Comparison of ENCODE assay signal across 22 cellular contexts in the genomic region with DNA sequence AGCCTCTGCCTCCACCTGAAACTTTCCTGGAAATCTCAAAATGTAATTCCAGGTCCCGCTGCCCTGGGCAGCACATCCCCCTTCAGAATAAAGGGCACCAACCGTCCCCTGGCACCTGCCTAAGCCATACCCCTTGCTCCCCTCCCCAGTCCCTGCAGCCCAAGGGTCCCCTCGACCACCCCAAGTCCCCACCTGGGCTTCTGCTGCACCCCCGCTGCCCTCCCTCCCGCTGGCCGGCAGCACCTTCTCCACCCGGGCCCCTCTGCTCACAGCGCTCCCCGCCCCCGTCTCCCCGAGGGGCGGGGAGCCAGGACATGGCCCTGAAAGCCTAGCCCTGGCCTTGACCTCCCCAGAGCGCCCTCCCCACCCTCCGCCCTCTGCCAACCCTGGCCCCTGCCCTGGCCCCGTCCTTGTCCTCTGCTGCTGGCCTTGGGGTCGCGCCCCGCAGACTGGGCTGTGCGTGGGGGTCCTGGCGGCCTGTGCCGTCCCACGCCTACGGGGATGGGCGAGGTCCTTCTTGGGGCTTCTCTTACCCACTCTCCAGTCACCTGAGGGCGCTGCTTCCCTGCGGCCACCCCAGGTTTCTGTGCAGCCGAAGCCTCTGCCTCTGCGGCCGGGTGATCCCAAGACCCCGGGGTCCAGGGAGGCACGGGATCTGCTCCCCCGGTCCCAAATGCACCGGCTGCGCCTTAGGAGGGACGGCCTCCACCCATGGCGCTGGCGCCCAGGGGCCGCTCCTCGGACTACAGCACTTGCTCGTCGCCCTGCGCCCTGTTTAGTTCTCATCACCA. TPM values are rescaled to one million over a fixed set of nuclear protein-coding genes. Genes with fewer than 3 reads are reported as not detected.
DNase-seq lines count a peak whose midpoint lies in the region; ATAC-seq, FAIRE-seq and TF ChIP-seq lines count a peak whose summit lies in the region.
"Had no signal": no experiment of that assay in that cellular context is flagged by ENCODE, and none has a peak within 500 bp of the region (broad histone marks: within the 10 kb centered on the region; RNA-seq: fewer than 3 reads in every experiment).

No MANE protein-coding gene starts in this region.

- H3K4me3 Mint-ChIP-seq in activated T-cell treated with anti-CD3 and anti-CD28 coated beads, Interleukin-2, amount 50 U/mL, for 4 hours, result no peak overlapping the region
- H3K4me3 Mint-ChIP-seq in stimulated activated naive B cell treated with anti-CD40 and anti-IgM and Interleukin-4, amounts not matched to agents 10 μg/mL and 1 μg/mL and 100 μg/mL, for 72 hours, result peak overlapping the region; percentile 6 to 43
- H3K4me3 Mint-ChIP-seq: activated CD4-positive, alpha-beta T cell treated with anti-CD3 and anti-CD28 coated beads, Interleukin-2, amount 10 ng/mL, durations not matched to agents 7 days and 5 days; T-helper 17 cell had no signal

- H3K4me1 ChIP-seq in RWPE2 (ENCODE audit: insufficient read depth, poor library complexity, severe bottlenecking), result no peaks in the 10 kb centered on the region

- no peak for TF ChIP-seq CTCF in RWPE2 (IDR thresholded peaks at IDR 0.05; ENCODE audit: poor library complexity, severe bottlenecking)

- H3K36me3 Mint-ChIP-seq in activated T-cell treated with anti-CD3 and anti-CD28 coated beads, Interleukin-2, amount 50 U/mL, for 4 hours (ENCODE audit: insufficient read depth), result peaks cover 16% of the 10 kb centered on the region
- H3K36me3 Mint-ChIP-seq in stimulated activated naive B cell treated with anti-CD40 and anti-IgM and Interleukin-4, amounts not matched to agents 10 μg/mL and 1 μg/mL and 100 μg/mL, for 72 hours, result peaks cover 20 to 28% of the 10 kb centered on the region in 2 donors

- no peaks in the 10 kb centered on the region for H3K9me3 ChIP-seq in RWPE2 (ENCODE audit: severe bottlenecking)
- H3K9me3 ChIP-seq: neutrophil had no signal

- H3K36me3 ChIP-seq in RWPE2 (ENCODE audit: low read depth), result peaks cover 16% of the 10 kb centered on the region

- peak; percentile 17 to 19 for DNase-seq in activated T-cell treated with anti-CD3 and anti-CD28 coated beads, Interleukin-2, amount 50 U/mL, for 48 hours
- no peak for DNase-seq in activated T-cell treated with anti-CD3 and anti-CD28 coated beads, Interleukin-2, amount 50 U/mL, for 4 hours
- DNase-seq in RWPE2 (ENCODE audit: low spot score) (peak; percentile 51), frontal cortex (ENCODE audit: low spot score in 2 of 2) (peak; percentile 15 to 29), NCI-H1930 (lab: John Stamatoyannopoulos, UW) (no peak), NCI-H2227 treated with DMSO at 0.1 percent for 48 hours (lab: John Stamatoyannopoulos, UW) (no peak)
- DNase-seq in stimulated activated naive B cell treated with anti-CD40 and anti-IgM and Interleukin-4, amounts not matched to agents 10 μg/mL and 1 μg/mL and 100 μg/mL, for 72 hours, result no peak
- DNase-seq: activated CD4-positive, alpha-beta T cell treated with anti-CD3 and anti-CD28 coated beads, Interleukin-2, amount 10 ng/mL, durations not matched to agents 7 days and 5 days; COR-L47; erythroblast; Kasumi-1; mammary epithelial cell; NCI-H1694; NCI-H526 treated with DMSO at 0.1 percent for 48 hours; substantia nigra; T-helper 17 cell had no signal

- no peak for ATAC-seq in activated T-cell treated with anti-CD3 and anti-CD28 coated beads, Interleukin-2, amount 50 U/mL, for 4 hours
- ATAC-seq in RWPE2 (ENCODE audit: low read depth) (no peak), GM21390 (IDR thresholded peaks at IDR 0.05; ENCODE audit: unreplicated experiment) (no peak)
- no peak for ATAC-seq in stimulated activated naive B cell treated with anti-CD40 and anti-IgM and Interleukin-4, amounts not matched to agents 10 μg/mL and 1 μg/mL and 100 μg/mL, for 72 hours (replicated peaks)
- ATAC-seq: Panc1, T-helper 17 cell had no signal

- no peak overlapping the region for H3K27ac ChIP-seq in RWPE2 (ENCODE audit: poor library complexity, severe bottlenecking)
- H3K27ac ChIP-seq: hepatocyte, HL-60, neutrophil, skin epidermis had no signal

- peaks cover 14% of the 10 kb centered on the region for H3K4me1 Mint-ChIP-seq in activated T-cell treated with anti-CD3 and anti-CD28 coated beads, Interleukin-2, amount 50 U/mL, for 4 hours (ENCODE audit: low read depth)
- H3K4me1 Mint-ChIP-seq in stimulated activated naive B cell treated with anti-CD40 and anti-IgM and Interleukin-4, amounts not matched to agents 10 μg/mL and 1 μg/mL and 100 μg/mL, for 72 hours, result peaks cover 15 to 23% of the 10 kb centered on the region in 2 donors

- FAIRE-seq in frontal cortex (lab: Jason Lieb, UNC), result no peak

- peaks cover 2% of the 10 kb centered on the region for H3K27me3 Mint-ChIP-seq in activated T-cell treated with anti-CD3 and anti-CD28 coated beads, Interleukin-2, amount 50 U/mL, for 4 hours (ENCODE audit: low read depth)
- H3K27me3 Mint-ChIP-seq in stimulated activated naive B cell treated with anti-CD40 and anti-IgM and Interleukin-4, amounts not matched to agents 10 μg/mL and 1 μg/mL and 100 μg/mL, for 72 hours, result no peaks in the 10 kb centered on the region
- H3K27me3 Mint-ChIP-seq: activated CD4-positive, alpha-beta T cell treated with anti-CD3 and anti-CD28 coated beads, Interleukin-2, amount 10 ng/mL, durations not matched to agents 7 days and 5 days; T-helper 17 cell had no signal

- H3K4me3 ChIP-seq in RWPE2 (ENCODE audit: severe bottlenecking), result no peak overlapping the region
- H3K4me3 ChIP-seq: hepatocyte, skin epidermis had no signal

- H3K27ac Mint-ChIP-seq in stimulated activated naive B cell treated with anti-CD40 and anti-IgM and Interleukin-4, amounts not matched to agents 10 μg/mL and 1 μg/mL and 100 μg/mL, for 72 hours, result peak overlapping the region; percentile 74
- H3K27ac Mint-ChIP-seq: T-helper 17 cell had no signal

- no peaks in the 10 kb centered on the region for H3K9me3 Mint-ChIP-seq in activated T-cell treated with anti-CD3 and anti-CD28 coated beads, Interleukin-2, amount 50 U/mL, for 4 hours
- no peaks in the 10 kb centered on the region for H3K9me3 Mint-ChIP-seq in stimulated activated naive B cell treated with anti-CD40 and anti-IgM and Interleukin-4, amounts not matched to agents 10 μg/mL and 1 μg/mL and 100 μg/mL, for 72 hours
- H3K9me3 Mint-ChIP-seq: activated CD4-positive, alpha-beta T cell treated with anti-CD3 and anti-CD28 coated beads, Interleukin-2, amount 10 ng/mL, durations not matched to agents 7 days and 5 days had no signal

- no peaks in the 10 kb centered on the region for H3K27me3 ChIP-seq in RWPE2 (ENCODE audit: insufficient read depth, poor library complexity, severe bottlenecking)
- H3K27me3 ChIP-seq: hepatocyte had no signal

RNA-seq across cellular contexts. Expression of gene WDR4, which starts 41.7 kb away (rescaled TPM):
- 10 to 100 TPM; 66.9 to 88.9 (median 86.2) TPM for total RNA-seq in activated T-cell treated with anti-CD3 and anti-CD28 coated beads, Interleukin-2, amount 50 U/mL, for 4 hours
- 10.2 TPM for total RNA-seq in frontal cortex

RNA-seq across cellular contexts. Expression of gene NDUFV3, which starts 55.5 kb away (rescaled TPM):
- total RNA-seq in activated T-cell treated with anti-CD3 and anti-CD28 coated beads, Interleukin-2, amount 50 U/mL, for 4 hours, result 10 to 100 TPM; 18.6 to 26.6 (median 20.6) TPM
- total RNA-seq in frontal cortex, result 25.3 TPM

Comparison
In these comparisons a context has a peak if more than half of its experiments do, and no peak if none do; other contexts are left out.
1. DNase-seq: peak in activated T-cell treated with anti-CD3 and anti-CD28 coated beads, Interleukin-2, amount 50 U/mL, for 48 hours (2 of 2), RWPE2 (single experiment) and frontal cortex (2 of 2); none in activated T-cell treated with anti-CD3 and anti-CD28 coated beads, Interleukin-2, amount 50 U/mL, for 4 hours (single experiment), stimulated activated naive B cell treated with anti-CD40 and anti-IgM and Interleukin-4, amounts not matched to agents 10 μg/mL and 1 μg/mL and 100 μg/mL, for 72 hours (single experiment), NCI-H1930 (0 of 2) and NCI-H2227 treated with DMSO at 0.1 percent for 48 hours (single experiment).